In the genomic region with DNA sequence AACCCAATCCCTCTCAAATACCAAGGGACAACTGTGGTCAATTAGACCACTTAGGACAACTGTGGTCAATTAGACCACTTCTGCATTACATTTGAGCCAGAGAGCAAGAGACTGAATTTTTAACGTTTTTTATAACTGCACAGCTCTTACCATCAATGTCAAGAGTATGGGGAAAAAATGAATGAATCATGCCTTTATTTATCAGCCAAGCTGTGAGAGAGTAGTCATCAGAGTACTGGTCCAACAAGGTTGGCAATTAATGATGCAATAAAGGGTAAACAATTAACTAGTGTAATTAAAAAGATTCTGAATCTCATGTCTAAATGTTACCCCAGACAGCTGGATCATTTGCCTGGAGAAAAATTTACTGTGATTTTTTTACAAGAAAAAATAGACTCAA, we compare ENCODE assay signal across 18 cellular contexts.
A peak's percentile ranks its signal among the peaks of the same experiment; 100 is the strongest.
DNase-seq lines count a peak whose midpoint lies in the region; ATAC-seq, FAIRE-seq and TF ChIP-seq lines count a peak whose summit lies in the region.
"Had no signal": no experiment of that assay in that cellular context is flagged by ENCODE, and none has a peak within 500 bp of the region (broad histone marks: within the 10 kb centered on the region; RNA-seq: fewer than 3 reads in every experiment).

No MANE protein-coding gene starts in this region.

- H3K9ac ChIP-seq in HepG2 (ENCODE audit: insufficient read depth, low read depth, low read length) (no peak overlapping the region), SK-N-SH (no peak overlapping the region)

- POLR2A ChIA-PET in HepG2 (lab: Yijun Ruan, JAX) = no interaction called here
- POLR2A ChIA-PET in SK-N-SH (lab: Yijun Ruan, JAX) = no interaction called here

- WGBS in HepG2 (ENCODE audit: low lambda C conversion rate) = 0% methylated on average over 1 of the region's 1 CpG
- 16% methylated on average over 1 of the region's 1 CpG for WGBS in right lobe of liver (ENCODE audit: insufficient coverage, low coverage, low lambda C conversion rate, missing lambda C conversion rate)
- WGBS in SK-N-SH (ENCODE audit: low lambda C conversion rate) = 46% methylated on average over 1 of the region's 1 CpG

- no peaks in the 10 kb centered on the region for H4K20me1 ChIP-seq in HepG2 (ENCODE audit: insufficient read depth, low read length)
- peaks cover 4% of the 10 kb centered on the region; the same call in 1 of the 2 replicates for H4K20me1 ChIP-seq in SK-N-SH (ENCODE audit: insufficient read depth)

- TF ChIP-seq CTCF in HepG2 (CRISPR knock-in tag; IDR thresholded peaks at IDR 0.05) (no peak), right lobe of liver (IDR thresholded peaks at IDR 0.05) (no peak), SK-N-SH (IDR thresholded peaks at IDR 0.05) (no peak), fibroblast of the aortic adventitia (IDR thresholded peaks at IDR 0.05; ENCODE audit: insufficient read depth, low read length) (no peak), mucosa of descending colon (IDR thresholded peaks at IDR 0.05) (no peak)

- no peaks in the 10 kb centered on the region for H3K36me3 ChIP-seq in HepG2 (replicated peaks in 1 of 2; ENCODE audit: control insufficient read depth in 1 of 2, insufficient read depth in 2 of 2, low read length in 2 of 2)
- H3K36me3 ChIP-seq in right lobe of liver = no peaks in the 10 kb centered on the region
- H3K36me3 ChIP-seq in SK-N-SH (replicated peaks in 1 of 2; ENCODE audit: control insufficient read depth in 1 of 2, insufficient read depth in 2 of 2, low read length in 1 of 2) = peaks cover 2 to 4% of the 10 kb centered on the region in 2 experiments
- H3K36me3 ChIP-seq in mucosa of descending colon (ENCODE audit: low read depth) = no peaks in the 10 kb centered on the region

- H3K79me2 ChIP-seq in HepG2 (ENCODE audit: insufficient read depth, low read length) (no peaks in the 10 kb centered on the region), SK-N-SH (ENCODE audit: insufficient read depth) (peaks cover 81% of the 10 kb centered on the region)

- no peaks in the 10 kb centered on the region for H3K9me2 ChIP-seq in SK-N-SH

- H3K4me2 ChIP-seq in HepG2 (ENCODE audit: low read depth, low read length) = no peak overlapping the region
- H3K4me2 ChIP-seq in SK-N-SH = 0 out of 2 replicates have a peak overlapping the region, but pooled peaks have one; percentile 66
- H3K4me2 ChIP-seq: A549 had no signal

- H3F3A ChIP-seq in SK-N-SH (replicated peaks; ENCODE audit: insufficient read depth) = peaks cover 31% of the 10 kb centered on the region

- H3K9me3 ChIP-seq in HepG2 (ENCODE audit: low read length) = no peaks in the 10 kb centered on the region
- H3K9me3 ChIP-seq in right lobe of liver = no peaks in the 10 kb centered on the region
- no peaks in the 10 kb centered on the region for H3K9me3 ChIP-seq in SK-N-SH
- H3K9me3 ChIP-seq in mucosa of descending colon = no peaks in the 10 kb centered on the region
- H3K9me3 ChIP-seq: A549 had no signal

- H3K27ac ChIP-seq in HepG2 (ENCODE audit: extremely low read length, insufficient read depth, low read length) (no peak overlapping the region), right lobe of liver (no peak overlapping the region), SK-N-SH (ENCODE audit: low read depth in 2 of 2, low read length in 1 of 2) (peak overlapping the region; percentile 28 to 88)
- H3K27ac ChIP-seq: A549, HL-60 had no signal

- no TSS peak for BruUV-seq in HepG2 (replicated peaks; lab: Mats Ljungman, UMichigan)

- TF ChIP-seq EP300 in HepG2 (IDR thresholded peaks at IDR 0.05; ENCODE audit: low read depth in 2 of 2, low read length in 2 of 2) (no peak), HepG2 (CRISPR knock-in tag; IDR thresholded peaks at IDR 0.05; ENCODE audit: borderline replicate concordance) (no peak), SK-N-SH (IDR thresholded peaks at IDR 0.05; ENCODE audit: borderline replicate concordance in 1 of 2, low read depth in 1 of 2, low read length in 1 of 2) (0 out of 4 replicates have a peak, but pooled peaks of 1 of the 2 experiments have one; percentile 9)

- no peak for FAIRE-seq in HepG2 (lab: Jason Lieb, UNC)
- FAIRE-seq: A549, GM12878 had no signal

- H3K27me3 ChIP-seq in HepG2 (ENCODE audit: control insufficient read depth in 1 of 2, insufficient read depth in 2 of 2, low read length in 2 of 2) (no peaks in the 10 kb centered on the region), right lobe of liver (no peaks in the 10 kb centered on the region), SK-N-SH (ENCODE audit: insufficient read depth) (no peaks in the 10 kb centered on the region)

- H2AFZ ChIP-seq in HepG2 (ENCODE audit: low read length) (no peak overlapping the region), SK-N-SH (ENCODE audit: low read depth) (no peak overlapping the region)

- CTCF ChIA-PET in HepG2 (lab: Yijun Ruan, JAX; ENCODE audit: low intra/inter-chr PET ratio, low total read pairs) = no interaction called here
- CTCF ChIA-PET in SK-N-SH (lab: Yijun Ruan, JAX) = interaction anchor here (1.9 kb wide), 1 partner anchor 46 kb away, joined by 4 read pairs; no protein-coding TSS in a partner anchor

- ATAC-seq in HepG2 = no peak
- ATAC-seq in right lobe of liver = no peak
- no peak for ATAC-seq in HG03342 (IDR thresholded peaks at IDR 0.05; ENCODE audit: unreplicated experiment)
- no peak for ATAC-seq in HG02763 (IDR thresholded peaks at IDR 0.05; ENCODE audit: unreplicated experiment)
- ATAC-seq in mucosa of descending colon = no peak
- ATAC-seq: A549, GM12878, Panc1, Right ventricle myocardium inferior had no signal

- intact Hi-C loops in HepG2 (cut with micrococcal nuclease; ENCODE audit: unreplicated experiment) (no loop called here), right lobe of liver (cut with DNase I) (no loop called here), mucosa of descending colon (cut with DNase I, micrococcal nuclease) (no loop called here)

- H3K4me3 ChIP-seq in HepG2 (replicated peaks in 1 of 3; ENCODE audit: insufficient read depth in 1 of 3, low read depth in 2 of 3, low read length in 3 of 3) = no peak overlapping the region
- H3K4me3 ChIP-seq in right lobe of liver = no peak overlapping the region
- H3K4me3 ChIP-seq in SK-N-SH (ENCODE audit: low read depth in 2 of 2, low read length in 1 of 2) = no peak overlapping the region
- H3K4me3 ChIP-seq in fibroblast of the aortic adventitia (ENCODE audit: low read depth, low read length) = no peak overlapping the region
- no peak overlapping the region for H3K4me3 ChIP-seq in mucosa of descending colon
- H3K4me3 ChIP-seq: A549, GM12878 had no signal

- no peak for DNase-seq in HepG2 (ENCODE audit: low spot score)
- DNase-seq in right lobe of liver = no peak
- DNase-seq in SK-N-SH = no peak
- peak; percentile 32 for DNase-seq in fibroblast of the aortic adventitia (ENCODE audit: low read depth)
- no peak for DNase-seq in stimulated activated CD4-positive, alpha-beta T cell treated with anti-CD3 and anti-CD28 coated beads, Interleukin-1b, Interleukin-23, amount 100 ng/mL, for 48 hours
- DNase-seq in mucosa of descending colon = no peak
- DNase-seq: CD4-positive, alpha-beta T cell; DMS79; Karpas-422; NCI-H1436 treated with DMSO at 0.1 percent for 48 hours; NCI-H2081 treated with DMSO at 0.1 percent for 48 hours had no signal

- TF ChIP-seq RAD21 in HepG2 (CRISPR knock-in tag; IDR thresholded peaks at IDR 0.05) (no peak), SK-N-SH (IDR thresholded peaks at IDR 0.05; ENCODE audit: low read length) (no peak)

- in situ Hi-C loops in HepG2 (cut with HindIII; ENCODE audit: extremely low pct_ligation_motif_present, low pct_unique_long_range_greater_than_20kb) = no loop called here

- H3K4me1 ChIP-seq in HepG2 (ENCODE audit: insufficient read depth, low read length) (no peaks in the 10 kb centered on the region), right lobe of liver (no peaks in the 10 kb centered on the region), SK-N-SH (ENCODE audit: control insufficient read depth in 1 of 2, insufficient read depth in 2 of 2, low read depth in 1 of 2, low read length in 1 of 2) (peaks cover 2 to 18% of the 10 kb centered on the region in 2 experiments), mucosa of descending colon (ENCODE audit: low read depth) (no peaks in the 10 kb centered on the region)
- H3K4me1 ChIP-seq: A549 had no signal

- TF ChIP-seq POLR2A in HepG2 (IDR thresholded peaks at IDR 0.05; ENCODE audit: insufficient read depth in 1 of 2, low read depth in 2 of 2, low read length in 2 of 2) (no peak), right lobe of liver (IDR thresholded peaks at IDR 0.05) (no peak)

TF ChIP-seq in HepG2, 621 proteins besides CTCF, POLR2A, EP300 and RAD21:
- TF ChIP-seq ATF7 (IDR thresholded peaks at IDR 0.05) (0 out of 2 replicates have a peak, but pooled peaks have one; percentile 5), ATF7 (CRISPR knock-in tag; IDR thresholded peaks at IDR 0.05) (no peak)
- TF ChIP-seq, protein P1, sequence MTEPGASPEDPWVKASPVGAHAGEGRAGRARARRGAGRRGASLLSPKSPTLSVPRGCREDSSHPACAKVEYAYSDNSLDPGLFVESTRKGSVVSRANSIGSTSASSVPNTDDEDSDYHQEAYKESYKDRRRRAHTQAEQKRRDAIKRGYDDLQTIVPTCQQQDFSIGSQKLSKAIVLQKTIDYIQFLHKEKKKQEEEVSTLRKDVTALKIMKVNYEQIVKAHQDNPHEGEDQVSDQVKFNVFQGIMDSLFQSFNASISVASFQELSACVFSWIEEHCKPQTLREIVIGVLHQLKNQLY (CRISPR knock-in tag; IDR thresholded peaks at IDR 0.05) = no peak

TF ChIP-seq in SK-N-SH, 30 proteins besides CTCF, POLR2A, EP300 and RAD21:
- TF ChIP-seq TCF12 (IDR thresholded peaks at IDR 0.05) (peak; percentile 31; the same call in 1 of the 2 replicates), POLR2AphosphoS5 (IDR thresholded peaks at IDR 0.05; ENCODE audit: low read depth, low read length) (no peak)
- TF ChIP-seq, protein P2, sequence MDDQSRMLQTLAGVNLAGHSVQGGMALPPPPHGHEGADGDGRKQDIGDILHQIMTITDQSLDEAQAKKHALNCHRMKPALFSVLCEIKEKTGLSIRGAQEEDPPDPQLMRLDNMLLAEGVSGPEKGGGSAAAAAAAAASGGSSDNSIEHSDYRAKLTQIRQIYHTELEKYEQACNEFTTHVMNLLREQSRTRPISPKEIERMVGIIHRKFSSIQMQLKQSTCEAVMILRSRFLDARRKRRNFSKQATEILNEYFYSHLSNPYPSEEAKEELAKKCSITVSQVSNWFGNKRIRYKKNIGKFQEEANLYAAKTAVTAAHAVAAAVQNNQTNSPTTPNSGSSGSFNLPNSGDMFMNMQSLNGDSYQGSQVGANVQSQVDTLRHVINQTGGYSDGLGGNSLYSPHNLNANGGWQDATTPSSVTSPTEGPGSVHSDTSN (IDR thresholded peaks at IDR 0.05) = peak; percentile 30; the same call in 1 of the 2 replicates
TF ChIP-seq in SK-N-SH: peak in this region for 2.

Comparison
In these comparisons a context has a peak if more than half of its experiments do, and no peak if none do; other contexts are left out.
1. H3K27ac ChIP-seq: peak in SK-N-SH (2 of 2); none in HepG2 (single experiment) and right lobe of liver (0 of 3).